ENCODE assay signal across 9 cellular contexts in the genomic region with DNA sequence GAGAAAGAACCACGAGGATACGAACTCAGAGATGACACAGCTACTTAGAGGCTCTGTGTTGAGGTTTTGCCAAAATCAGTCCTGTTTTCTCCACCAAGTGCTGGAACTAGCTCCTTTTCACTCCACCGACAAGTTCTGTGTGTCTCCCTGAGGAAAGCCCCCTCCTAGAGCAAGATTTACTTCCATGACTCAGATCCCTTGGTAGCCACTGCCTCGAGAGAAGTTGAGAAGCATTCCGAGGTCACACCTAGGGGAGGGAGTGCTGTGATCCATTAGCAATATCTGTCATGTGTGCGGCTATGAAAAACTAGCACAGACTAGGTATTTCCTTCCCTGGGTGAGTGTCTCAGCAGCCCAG. TPM values are rescaled to one million over a fixed set of nuclear protein-coding genes. Genes with fewer than 3 reads are reported as not detected.
DNase-seq lines count a peak whose midpoint lies in the region; ATAC-seq, FAIRE-seq and TF ChIP-seq lines count a peak whose summit lies in the region.
"Had no signal": no experiment of that assay in that cellular context is flagged by ENCODE, and none has a peak within 500 bp of the region (broad histone marks: within the 10 kb centered on the region; RNA-seq: fewer than 3 reads in every experiment).

No MANE protein-coding gene starts in this region.

- ATAC-seq in HG02870 (IDR thresholded peaks at IDR 0.05; ENCODE audit: unreplicated experiment) (no peak), GM21786 (IDR thresholded peaks at IDR 0.05; ENCODE audit: unreplicated experiment) (no peak)

- peaks cover 70% of the 10 kb centered on the region for H3K36me3 Mint-ChIP-seq in activated naive CD8-positive, alpha-beta T cell treated with anti-CD3 and anti-CD28 coated beads for 36 hours

- no peaks in the 10 kb centered on the region for H3K27me3 Mint-ChIP-seq in activated naive CD8-positive, alpha-beta T cell treated with anti-CD3 and anti-CD28 coated beads for 36 hours

- TF ChIP-seq POLR2A in GM12891 (IDR thresholded peaks at IDR 0.05; ENCODE audit: low read depth, low read length), result no peak

- H3K4me3 Mint-ChIP-seq in activated naive CD8-positive, alpha-beta T cell treated with anti-CD3 and anti-CD28 coated beads for 36 hours, result no peak overlapping the region

- DNase-seq in A172 (ENCODE audit: low spot score) (peak; percentile 89), GM12891 (ENCODE audit: insufficient read length, low spot score) (no peak), kidney tubule cell (ENCODE audit: low spot score) (peak; percentile 86), NCI-H526 treated with DMSO at 0.1 percent for 48 hours (lab: John Stamatoyannopoulos, UW) (no peak), NCI-H1436 (lab: John Stamatoyannopoulos, UW) (no peak)
- DNase-seq in activated naive CD8-positive, alpha-beta T cell treated with anti-CD3 and anti-CD28 coated beads for 36 hours, result no peak
- DNase-seq: NCI-H2081 had no signal

- peak; percentile 68 for FAIRE-seq in GM12891 (lab: Jason Lieb, UNC)

- peak overlapping the region; percentile 67 for H3K27ac Mint-ChIP-seq in activated naive CD8-positive, alpha-beta T cell treated with anti-CD3 and anti-CD28 coated beads for 36 hours

- no peaks in the 10 kb centered on the region for H3K9me3 Mint-ChIP-seq in activated naive CD8-positive, alpha-beta T cell treated with anti-CD3 and anti-CD28 coated beads for 36 hours

- H3K4me1 Mint-ChIP-seq in activated naive CD8-positive, alpha-beta T cell treated with anti-CD3 and anti-CD28 coated beads for 36 hours, result peaks cover 41% of the 10 kb centered on the region

TF ChIP-seq in GM12891, 5 proteins besides CTCF, POLR2A, EP300 and RAD21:
- no peak for TF ChIP-seq SPI1 (IDR thresholded peaks at IDR 0.05; ENCODE audit: low read depth, low read length)
- TF ChIP-seq PAX5 (IDR thresholded peaks at IDR 0.05; ENCODE audit: insufficient read depth, low read length, severe bottlenecking), result no peak
- TF ChIP-seq TAF1 (IDR thresholded peaks at IDR 0.05; ENCODE audit: low read depth, low read length), result no peak
- no peak for TF ChIP-seq POLR2AphosphoS5 (IDR thresholded peaks at IDR 0.05; ENCODE audit: low read depth, low read length)
- no peak for TF ChIP-seq POU2F2 (IDR thresholded peaks at IDR 0.05; ENCODE audit: low read depth, low read length)

RNA-seq across cellular contexts. Expression of gene IL21R, which starts 30.6 kb away (rescaled TPM):
- total RNA-seq in A172 (2014; rRNA removed; shearing (Covaris generic)), result 1.3 and 6.6 TPM in 2 replicates
- polyA plus RNA-seq in GM12891 (2012; ENCODE audit: low read depth, missing spikeins), result 39.6 TPM
- 10 to 100 TPM; 99.3 to 99.5 TPM for total RNA-seq in activated naive CD8-positive, alpha-beta T cell treated with anti-CD3 and anti-CD28 coated beads for 36 hours

Comparison
In these comparisons a context has a peak if more than half of its experiments do, and no peak if none do; other contexts are left out.
1. DNase-seq: peak in A172 (single experiment) and kidney tubule cell (single experiment); none in GM12891 (single experiment), activated naive CD8-positive, alpha-beta T cell treated with anti-CD3 and anti-CD28 coated beads for 36 hours (single experiment), NCI-H526 treated with DMSO at 0.1 percent for 48 hours (single experiment) and NCI-H1436 (single experiment).
2. RNA of gene IL21R, which starts 30.6 kb away (total RNA-seq): 99.3 to 99.5 TPM in activated naive CD8-positive, alpha-beta T cell treated with anti-CD3 and anti-CD28 coated beads for 36 hours; 1.3 to 6.6 TPM in A172; every median in the first group is over 10 times any median in the second.